In the genomic region with DNA sequence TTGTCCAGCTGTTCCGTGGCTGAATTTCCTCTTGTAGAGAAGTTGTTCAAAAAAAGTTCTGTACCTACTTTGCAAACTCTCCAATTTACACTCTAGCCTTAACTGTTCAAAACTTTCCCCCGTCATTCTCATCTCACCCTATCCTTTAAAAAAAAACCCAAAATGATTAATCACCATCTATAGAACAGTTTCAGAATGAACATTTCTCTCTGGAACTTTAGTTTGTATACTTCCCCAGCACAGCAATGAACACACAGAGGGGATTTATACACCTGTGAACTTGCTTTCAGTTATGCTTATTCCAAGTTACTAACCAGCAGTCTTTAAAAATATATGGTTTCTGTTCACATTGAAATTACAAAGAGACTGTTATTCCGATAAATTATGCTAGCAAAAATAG, we compare ENCODE assay signal across 8 cellular contexts. TPM values are rescaled to one million over a fixed set of nuclear protein-coding genes. Genes with fewer than 3 reads are reported as not detected.
DNase-seq lines count a peak whose midpoint lies in the region; ATAC-seq, FAIRE-seq and TF ChIP-seq lines count a peak whose summit lies in the region.

No MANE protein-coding gene starts in this region.

- H3K4me3 Mint-ChIP-seq in CD4-positive, alpha-beta T cell, result peak overlapping the region; percentile 99
- H3K4me3 Mint-ChIP-seq in natural killer cell, result peak overlapping the region; percentile 97

- no peaks in the 10 kb centered on the region for H3K27me3 ChIP-seq in CD4-positive, alpha-beta T cell (ENCODE audit: control insufficient read depth, insufficient read depth, low read length)
- no peaks in the 10 kb centered on the region for H3K27me3 ChIP-seq in HUES48 (ENCODE audit: control insufficient read depth, insufficient read depth, low read length)
- no peaks in the 10 kb centered on the region for H3K27me3 ChIP-seq in brain microvascular endothelial cell (replicated peaks)

- intact Hi-C loops in CD4-positive, alpha-beta T cell (cut with DNase I, micrococcal nuclease), result loop anchor here (2.0 to 10.0 kb wide), 3 partner anchors 376 to 1646 kb away; partner anchors contain the start of genes FANCB (in 1 of the 2), MOSPD2 (in 1 of the 2) and TCEANC (in 1 of the 2)
- intact Hi-C loops in natural killer cell (cut with micrococcal nuclease), result no loop called here

- H3K4me3 ChIP-seq in HUES48 (ENCODE audit: low read depth, low read length) (peak overlapping the region; percentile 69), brain microvascular endothelial cell (ENCODE audit: low read depth, low read length) (no peak overlapping the region)

- CTCF ChIA-PET in CD4-positive, alpha-beta T cell (lab: Charles Lee), result interaction anchor here (0.9 to 2.1 kb wide), 4 partner anchors 370 to 1082 kb away, joined by 3 to 7 read pairs (median 3); no protein-coding TSS in a partner anchor

- H3K27ac ChIP-seq in CD4-positive, alpha-beta T cell (ENCODE audit: low read depth, low read length), result no peak overlapping the region
- H3K27ac ChIP-seq in HUES48 (ENCODE audit: low read depth, low read length) (peak overlapping the region; percentile 86), brain microvascular endothelial cell (peak overlapping the region; percentile 78)

- in situ Hi-C loops in brain microvascular endothelial cell (cut with HindIII; ENCODE audit: low pct_ligation_motif_present, low sequenced_read_pairs), result no loop called here

- H3K9ac ChIP-seq in HUES48 (ENCODE audit: low read depth, low read length), result peak overlapping the region; percentile 85; the same call in 1 of the 2 replicates

- peak overlapping the region; percentile 97 for H3K27ac Mint-ChIP-seq in CD4-positive, alpha-beta T cell
- H3K27ac Mint-ChIP-seq in natural killer cell, result peak overlapping the region; percentile 89 to 93

- POLR2A ChIA-PET in CD4-positive, alpha-beta T cell (lab: Charles Lee), result interaction anchor here (1.2 to 2.7 kb wide), 3 partner anchors 25 to 376 kb away, joined by 3 to 22 read pairs (median 13); partner anchors contain the start of genes OFD1, TCEANC and TRAPPC2

- peaks cover 8% of the 10 kb centered on the region for H3K36me3 Mint-ChIP-seq in CD4-positive, alpha-beta T cell (ENCODE audit: low read depth)
- H3K36me3 Mint-ChIP-seq in natural killer cell, result no peaks in the 10 kb centered on the region

- no peak for FAIRE-seq in urothelium cell line (lab: Jason Lieb, UNC)

- H3K4me1 ChIP-seq in HUES48 (ENCODE audit: control insufficient read depth, insufficient read depth, low read length), result peaks cover 52% of the 10 kb centered on the region

- TF ChIP-seq CTCF in CD4-positive, alpha-beta T cell (IDR thresholded peaks at IDR 0.05), result no peak
- TF ChIP-seq CTCF in brain microvascular endothelial cell (IDR thresholded peaks at IDR 0.05; ENCODE audit: low read depth, low read length, missing control alignments), result no peak
- TF ChIP-seq CTCF in natural killer cell (IDR thresholded peaks at IDR 0.05), result no peak

- ATAC-seq in CD4-positive, alpha-beta T cell (ENCODE audit: poor library complexity), result no peak
- ATAC-seq in natural killer cell, result no peak

- no peaks in the 10 kb centered on the region for H3K9me3 Mint-ChIP-seq in CD4-positive, alpha-beta T cell
- H3K9me3 Mint-ChIP-seq in natural killer cell, result no peaks in the 10 kb centered on the region

- no peaks in the 10 kb centered on the region for H3K27me3 Mint-ChIP-seq in CD4-positive, alpha-beta T cell
- H3K27me3 Mint-ChIP-seq in natural killer cell (ENCODE audit: low read depth in 2 of 2), result peaks cover 0 to under 1% of the 10 kb centered on the region in 2 donors

- no peak for DNase-seq in CD4-positive, alpha-beta T cell
- no peak for DNase-seq in brain microvascular endothelial cell
- no peak for DNase-seq in natural killer cell
- DNase-seq in urothelium cell line (ENCODE audit: low spot score), result no peak
- DNase-seq in DMS53 treated with DMSO at 0.1 percent for 48 hours (lab: John Stamatoyannopoulos, UW; ENCODE audit: unreplicated experiment), result no peak
- DNase-seq in middle frontal gyrus (ENCODE audit: extremely low spot score, low spot score), result no peak
- DNase-seq in GM03348 (ENCODE audit: low spot score), result no peak

- no peaks in the 10 kb centered on the region for H3K9me3 ChIP-seq in CD4-positive, alpha-beta T cell (ENCODE audit: control insufficient read depth, low read length)
- no peaks in the 10 kb centered on the region for H3K9me3 ChIP-seq in HUES48 (ENCODE audit: control insufficient read depth, insufficient read depth, low read length)

- no peaks in the 10 kb centered on the region; the same call in 1 of the 2 replicates for H3K36me3 ChIP-seq in HUES48 (ENCODE audit: control insufficient read depth, insufficient read depth, low read length)
- H3K36me3 ChIP-seq in brain microvascular endothelial cell (replicated peaks), result no peaks in the 10 kb centered on the region

- peaks cover 52% of the 10 kb centered on the region for H3K4me1 Mint-ChIP-seq in CD4-positive, alpha-beta T cell (ENCODE audit: low read depth)
- peaks cover 12 to 18% of the 10 kb centered on the region in 2 donors for H3K4me1 Mint-ChIP-seq in natural killer cell

RNA-seq across cellular contexts. Expression of gene GEMIN8, which starts 1.2 kb away (rescaled TPM):
- total RNA-seq in CD4-positive, alpha-beta T cell, result 10 to 100 TPM; 10.2 to 11.1 TPM
- 10 to 100 TPM in 1 of 3 donors, 1 to 10 TPM in 2; 8.8 to 13.4 (median 9.7) TPM for total RNA-seq in natural killer cell
